In the genomic region with DNA sequence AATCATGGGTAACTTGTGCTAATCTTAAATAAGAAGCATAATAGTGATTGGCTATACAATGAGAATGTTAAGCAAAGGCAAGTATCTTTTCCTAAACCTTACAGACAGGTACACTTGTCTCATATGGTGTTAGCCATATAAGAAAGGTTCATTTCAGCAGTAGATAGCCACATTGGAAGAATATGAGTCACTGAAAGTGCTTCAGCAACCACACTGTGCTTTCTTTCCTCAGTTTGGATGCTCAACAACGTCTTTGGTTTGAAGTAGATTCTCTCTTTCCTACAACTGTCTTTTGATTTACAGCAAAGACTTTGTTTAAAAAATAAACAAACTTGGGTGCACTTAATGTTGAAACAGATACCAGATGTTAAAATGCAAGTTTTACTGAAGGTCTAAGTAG, we compare ENCODE assay signal across 11 cellular contexts. TPM values are rescaled to one million over a fixed set of nuclear protein-coding genes. Genes with fewer than 3 reads are reported as not detected.
DNase-seq lines count a peak whose midpoint lies in the region; ATAC-seq and TF ChIP-seq lines count a peak whose summit lies in the region.
"Had no signal": no experiment of that assay in that cellular context is flagged by ENCODE, and none has a peak within 500 bp of the region (broad histone marks: within the 10 kb centered on the region; RNA-seq: fewer than 3 reads in every experiment).

No MANE protein-coding gene starts in this region.

- H3K4me1 Mint-ChIP-seq in activated T-cell treated with anti-CD3 and anti-CD28 coated beads, Interleukin-2, amount 50 U/mL, for 24 hours (ENCODE audit: low read depth), result peaks cover 64% of the 10 kb centered on the region
- H3K4me1 Mint-ChIP-seq in stimulated activated effector memory CD8-positive, alpha-beta T cell treated with anti-CD3 and anti-CD28 coated beads, Interleukin-12 subunit alpha, Interleukin-12 subunit beta, amount 100 ng/mL, for 72 hours, result peaks cover 59% of the 10 kb centered on the region
- peaks cover 26 to 46% (median 38%) of the 10 kb centered on the region in 4 donors for H3K4me1 Mint-ChIP-seq in CD4-positive, alpha-beta memory T cell

- H3K4me1 ChIP-seq in CD4-positive, alpha-beta memory T cell (ENCODE audit: insufficient read depth, low read length), result peaks cover 24% of the 10 kb centered on the region
- peaks cover 0 to 8% of the 10 kb centered on the region in 2 donors for H3K4me1 ChIP-seq in gastrocnemius medialis

- no peaks in the 10 kb centered on the region for H3K36me3 ChIP-seq in CD4-positive, alpha-beta memory T cell (ENCODE audit: insufficient read depth, low read length)
- H3K36me3 ChIP-seq in gastrocnemius medialis, result no peaks in the 10 kb centered on the region
- H3K36me3 ChIP-seq: neutrophil had no signal

- POLR2A ChIA-PET in CD4-positive, alpha-beta memory T cell (lab: Charles Lee; ENCODE audit: partially characterized antibody), result no interaction called here

- no peak for TF ChIP-seq CTCF in gastrocnemius medialis (IDR thresholded peaks at IDR 0.05 in 4 of 5, conservative IDR thresholded peaks at IDR 0.05 in 1 of 5)

- H3K9me3 Mint-ChIP-seq in activated T-cell treated with anti-CD3 and anti-CD28 coated beads, Interleukin-2, amount 50 U/mL, for 24 hours, result peaks cover 29% of the 10 kb centered on the region
- H3K9me3 Mint-ChIP-seq in stimulated activated effector memory CD8-positive, alpha-beta T cell treated with anti-CD3 and anti-CD28 coated beads, Interleukin-12 subunit alpha, Interleukin-12 subunit beta, amount 100 ng/mL, for 72 hours, result peaks cover 16% of the 10 kb centered on the region
- peaks cover 3 to 44% (median 34%) of the 10 kb centered on the region in 8 donors for H3K9me3 Mint-ChIP-seq in CD4-positive, alpha-beta memory T cell

- peak overlapping the region; percentile 68 for H3K27ac Mint-ChIP-seq in activated T-cell treated with anti-CD3 and anti-CD28 coated beads, Interleukin-2, amount 50 U/mL, for 24 hours
- H3K27ac Mint-ChIP-seq in stimulated activated effector memory CD8-positive, alpha-beta T cell treated with anti-CD3 and anti-CD28 coated beads, Interleukin-12 subunit alpha, Interleukin-12 subunit beta, amount 100 ng/mL, for 72 hours, result no peak overlapping the region
- H3K27ac Mint-ChIP-seq in CD4-positive, alpha-beta memory T cell, result no peak overlapping the region

- no peaks in the 10 kb centered on the region for H3K27me3 ChIP-seq in CD4-positive, alpha-beta memory T cell (ENCODE audit: insufficient read depth, low read length)
- H3K27me3 ChIP-seq in gastrocnemius medialis, result no peaks in the 10 kb centered on the region
- H3K27me3 ChIP-seq: neutrophil had no signal

- peaks cover 7 to 14% of the 10 kb centered on the region in 2 donors for H3K9me3 ChIP-seq in CD4-positive, alpha-beta memory T cell (ENCODE audit: control insufficient read depth in 1 of 2, low read length in 2 of 2)
- peaks cover 0 to 23% (median 12%) of the 10 kb centered on the region in 3 donors for H3K9me3 ChIP-seq in gastrocnemius medialis
- H3K9me3 ChIP-seq: neutrophil had no signal

- in situ Hi-C loops in gastrocnemius medialis (cut with MboI; ENCODE audit: low sequenced_read_pairs in 4 of 4), result no loop called here

- no peak overlapping the region for H3K4me3 ChIP-seq in CD4-positive, alpha-beta memory T cell (ENCODE audit: low read length in 2 of 2)
- no peak overlapping the region for H3K4me3 ChIP-seq in gastrocnemius medialis

- H3K27ac ChIP-seq in CD4-positive, alpha-beta memory T cell (ENCODE audit: low read depth, low read length), result no peak overlapping the region
- H3K27ac ChIP-seq in gastrocnemius medialis, result no peak overlapping the region
- H3K27ac ChIP-seq: neutrophil had no signal

- no peak overlapping the region for H3K4me3 Mint-ChIP-seq in activated T-cell treated with anti-CD3 and anti-CD28 coated beads, Interleukin-2, amount 50 U/mL, for 24 hours
- no peak overlapping the region for H3K4me3 Mint-ChIP-seq in stimulated activated effector memory CD8-positive, alpha-beta T cell treated with anti-CD3 and anti-CD28 coated beads, Interleukin-12 subunit alpha, Interleukin-12 subunit beta, amount 100 ng/mL, for 72 hours
- H3K4me3 Mint-ChIP-seq in CD4-positive, alpha-beta memory T cell, result no peak overlapping the region

- TF ChIP-seq POLR2A in gastrocnemius medialis (IDR thresholded peaks at IDR 0.05), result no peak

- ATAC-seq in GM21619 (IDR thresholded peaks at IDR 0.05; ENCODE audit: unreplicated experiment), result peak; percentile 79
- ATAC-seq in HG03342 (IDR thresholded peaks at IDR 0.05; ENCODE audit: unreplicated experiment), result peak; percentile 72
- peak; percentile 91 for ATAC-seq in stimulated activated effector memory CD8-positive, alpha-beta T cell treated with anti-CD3 and anti-CD28 coated beads, Interleukin-12 subunit alpha, Interleukin-12 subunit beta, amount 100 ng/mL, for 72 hours
- ATAC-seq in gastrocnemius medialis, result no peak

- peaks cover 82% of the 10 kb centered on the region for H3K36me3 Mint-ChIP-seq in activated T-cell treated with anti-CD3 and anti-CD28 coated beads, Interleukin-2, amount 50 U/mL, for 24 hours (ENCODE audit: low read depth)
- H3K36me3 Mint-ChIP-seq in stimulated activated effector memory CD8-positive, alpha-beta T cell treated with anti-CD3 and anti-CD28 coated beads, Interleukin-12 subunit alpha, Interleukin-12 subunit beta, amount 100 ng/mL, for 72 hours, result peaks cover 45% of the 10 kb centered on the region
- peaks cover 40 to 49% of the 10 kb centered on the region in 2 donors for H3K36me3 Mint-ChIP-seq in CD4-positive, alpha-beta memory T cell

- intact Hi-C loops in CD4-positive, alpha-beta memory T cell (cut with micrococcal nuclease), result no loop called here
- intact Hi-C loops in gastrocnemius medialis (cut with DNase I; ENCODE audit: low total_unique reads), result no loop called here

- DNase-seq in activated T-cell treated with anti-CD3 and anti-CD28 coated beads, Interleukin-2, amount 50 U/mL, for 24 hours, result no peak
- DNase-seq in activated T-cell treated with anti-CD3 and anti-CD28 coated beads, Interleukin-2, amount 50 U/mL, for 48 hours, result no peak
- no peak for DNase-seq in stimulated activated effector memory CD8-positive, alpha-beta T cell treated with anti-CD3 and anti-CD28 coated beads, Interleukin-12 subunit alpha, Interleukin-12 subunit beta, amount 100 ng/mL, for 72 hours (ENCODE audit: low spot score in 2 of 2)
- no peak for DNase-seq in CD4-positive, alpha-beta memory T cell
- DNase-seq in stimulated activated CD4-positive, alpha-beta T cell treated with anti-CD3 and anti-CD28 coated beads, Interleukin-1b, Interleukin-23, amount 100 ng/mL, for 48 hours, result no peak
- DNase-seq in gastrocnemius medialis, result no peak
- DNase-seq: effector CD4-positive, alpha-beta T cell; NCI-H524 had no signal

- H3K27me3 Mint-ChIP-seq in activated T-cell treated with anti-CD3 and anti-CD28 coated beads, Interleukin-2, amount 50 U/mL, for 24 hours, result no peaks in the 10 kb centered on the region
- no peaks in the 10 kb centered on the region for H3K27me3 Mint-ChIP-seq in CD4-positive, alpha-beta memory T cell

- CTCF ChIA-PET in CD4-positive, alpha-beta memory T cell (lab: Charles Lee; ENCODE audit: partially characterized antibody), result no interaction called here

RNA-seq across cellular contexts. Expression of a gene that starts 8.9 kb away (rescaled TPM):
- total RNA-seq in CD4-positive, alpha-beta memory T cell, result 10 to 100 TPM; 47.0 to 53.5 TPM
- 1 to 10 TPM; 3.5 to 9.6 TPM for polyA plus RNA-seq in CD4-positive, alpha-beta memory T cell
- 10 to 100 TPM in 1 of 4 donors, 1 to 10 TPM in 3; 4.4 to 10.1 (median 6.8) TPM for total RNA-seq in gastrocnemius medialis

Comparison
In these comparisons a context has a peak if more than half of its experiments do, and no peak if none do; other contexts are left out.
1. ATAC-seq: peak in GM21619 (single experiment), HG03342 (single experiment) and stimulated activated effector memory CD8-positive, alpha-beta T cell treated with anti-CD3 and anti-CD28 coated beads, Interleukin-12 subunit alpha, Interleukin-12 subunit beta, amount 100 ng/mL, for 72 hours (single experiment); none in gastrocnemius medialis (0 of 2).
2. RNA of a gene that starts 8.9 kb away (total RNA-seq): 47.0 to 53.5 TPM in CD4-positive, alpha-beta memory T cell; 4.4 to 10.1 TPM in gastrocnemius medialis; every median in the first group is over 4 times any median in the second.